1 cellular context compared by ENCODE assay signal in the genomic region with DNA sequence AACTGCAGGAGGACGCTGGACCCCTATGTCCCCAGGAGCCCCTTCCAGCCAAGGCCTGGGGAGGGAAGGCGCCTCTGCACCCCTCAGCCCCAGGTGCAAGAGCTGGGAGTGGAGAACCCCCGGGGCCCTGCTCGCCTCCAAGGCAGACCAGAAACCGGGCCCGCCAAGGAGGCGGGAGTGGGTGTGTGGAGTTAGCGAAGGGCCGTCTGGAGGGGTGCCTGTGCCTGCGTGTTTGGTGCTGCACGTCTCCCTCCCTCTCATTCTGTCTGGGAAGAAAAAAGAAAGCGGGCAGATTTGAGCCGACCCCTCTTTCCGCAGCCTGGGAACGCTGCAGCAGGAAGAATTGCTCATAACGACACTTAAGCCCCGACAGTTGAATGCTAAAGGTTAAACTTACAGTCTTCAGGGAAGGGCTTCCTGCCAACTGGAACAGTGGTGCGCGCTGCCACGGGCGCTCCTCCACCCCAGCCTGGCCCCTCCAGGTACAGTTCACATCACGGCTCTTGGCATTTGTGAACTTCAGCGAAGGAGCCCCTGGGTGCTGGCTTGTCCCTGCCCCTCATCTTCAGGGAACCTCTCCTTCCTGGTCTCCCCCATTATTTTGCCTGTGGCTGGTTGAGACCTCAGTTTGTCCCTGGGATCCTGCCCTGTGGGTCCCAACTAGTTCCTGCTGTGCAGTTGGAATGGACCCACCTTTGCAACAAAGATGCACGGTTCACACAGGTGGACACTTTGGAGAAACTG.
A peak's percentile ranks its signal among the peaks of the same experiment; 100 is the strongest.
TF ChIP-seq lines count a peak whose summit lies in the region.

No MANE protein-coding gene starts in this region.

TF ChIP-seq in H1, 55 proteins besides CTCF, POLR2A, EP300 and RAD21:
- peak; percentile 91 for TF ChIP-seq EZH2 (IDR thresholded peaks at IDR 0.05; ENCODE audit: low read depth, low read length, severe bottlenecking)
- no peak for TF ChIP-seq KDM4A (IDR thresholded peaks at IDR 0.05; ENCODE audit: low read depth, low read length, severe bottlenecking)
- TF ChIP-seq SUZ12 (IDR thresholded peaks at IDR 0.05; ENCODE audit: low read length), result peak; percentile 95
- no peak for TF ChIP-seq TCF12 (IDR thresholded peaks at IDR 0.05; ENCODE audit: low read depth, low read length)
- TF ChIP-seq RNF2 (IDR thresholded peaks at IDR 0.05; ENCODE audit: borderline replicate concordance, low read depth, low read length, missing control alignments, poor library complexity, severe bottlenecking), result peak; percentile 70
